Comparison of ENCODE assay signal across 20 cellular contexts in the genomic region with DNA sequence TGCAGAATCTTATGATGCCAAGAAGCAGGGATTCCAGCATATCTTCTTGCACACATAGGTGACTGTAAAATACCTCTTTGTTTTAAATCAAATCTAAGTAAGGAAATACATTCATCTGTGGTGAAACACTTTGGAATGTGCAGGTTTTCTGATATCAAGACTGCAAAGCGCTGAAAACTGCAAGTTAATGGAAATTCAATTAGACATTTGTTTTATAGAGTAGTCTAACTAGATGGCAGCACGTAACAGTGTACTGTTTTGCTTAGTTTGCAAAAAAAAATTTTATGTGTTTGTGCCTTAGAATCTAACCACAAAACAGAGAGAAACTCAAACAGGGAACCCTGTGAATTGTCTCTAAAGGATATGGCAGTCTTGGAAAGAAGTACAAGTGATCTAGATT.
DNase-seq lines count a peak whose midpoint lies in the region; ATAC-seq, FAIRE-seq and TF ChIP-seq lines count a peak whose summit lies in the region.
"Had no signal": no experiment of that assay in that cellular context is flagged by ENCODE, and none has a peak within 500 bp of the region (broad histone marks: within the 10 kb centered on the region; RNA-seq: fewer than 3 reads in every experiment).

No MANE protein-coding gene starts in this region.

- POLR2A ChIA-PET in A549 (lab: Yijun Ruan, JAX), result no interaction called here

- H3K27ac Mint-ChIP-seq in activated T-helper 1 cell treated with anti-CD3 and anti-CD28 coated beads, Interleukin-12 subunit alpha, Interleukin-12 subunit beta, Interleukin-2, Interleukin-4 antibody, amounts not matched to agents 30 ng/mL and 10 ng/mL and 1 ng/mL, durations not matched to agents 14 hours and 24 hours and 36 hours, result no peak overlapping the region
- H3K27ac Mint-ChIP-seq: activated naive CD8-positive, alpha-beta T cell treated with anti-CD3 and anti-CD28 coated beads, Interleukin-2, amount 50 U/mL, for 24 hours; stimulated activated naive CD8-positive, alpha-beta T cell treated with anti-CD3 and anti-CD28 coated beads, Interleukin-15, Interleukin-2, amounts not matched to agents 100 ng/mL and 50 ng/mL, for 24 hours had no signal

- no peak for ATAC-seq in A549
- ATAC-seq: activated naive CD8-positive, alpha-beta T cell treated with anti-CD3 and anti-CD28 coated beads, Interleukin-2, amount 50 U/mL, for 24 hours had no signal

- H3K4me3 ChIP-seq in A549, result no peak overlapping the region
- H3K4me3 ChIP-seq in foreskin fibroblast (ENCODE audit: low read depth in 1 of 2, low read length in 2 of 2), result peak overlapping the region; percentile 7 to 32
- H3K4me3 ChIP-seq: esophagus muscularis mucosa, pancreas, SJCRH30, uterus had no signal

- no peaks in the 10 kb centered on the region for H3K4me1 ChIP-seq in A549
- H3K4me1 ChIP-seq: pancreas, SJCRH30, uterus had no signal

- no peak for TF ChIP-seq EP300 in A549 (IDR thresholded peaks at IDR 0.05)

- H3K4me2 ChIP-seq in A549, result no peak overlapping the region

- TF ChIP-seq CTCF in A549 (IDR thresholded peaks at IDR 0.05) (no peak), foreskin fibroblast (IDR thresholded peaks at IDR 0.05; ENCODE audit: low read depth, low read length) (no peak)

- H3K4me1 Mint-ChIP-seq in activated T-helper 1 cell treated with anti-CD3 and anti-CD28 coated beads, Interleukin-12 subunit alpha, Interleukin-12 subunit beta, Interleukin-2, Interleukin-4 antibody, amounts not matched to agents 30 ng/mL and 10 ng/mL and 1 ng/mL, durations not matched to agents 14 hours and 24 hours and 36 hours (ENCODE audit: low read depth), result no peaks in the 10 kb centered on the region
- H3K4me1 Mint-ChIP-seq: activated naive CD8-positive, alpha-beta T cell treated with anti-CD3 and anti-CD28 coated beads, Interleukin-2, amount 50 U/mL, for 24 hours had no signal

- no peaks in the 10 kb centered on the region for H3K27me3 Mint-ChIP-seq in activated T-helper 1 cell treated with anti-CD3 and anti-CD28 coated beads, Interleukin-12 subunit alpha, Interleukin-12 subunit beta, Interleukin-2, Interleukin-4 antibody, amounts not matched to agents 30 ng/mL and 10 ng/mL and 1 ng/mL, durations not matched to agents 14 hours and 24 hours and 36 hours (ENCODE audit: insufficient read depth)
- H3K27me3 Mint-ChIP-seq: activated naive CD8-positive, alpha-beta T cell treated with anti-CD3 and anti-CD28 coated beads, Interleukin-2, amount 50 U/mL, for 24 hours; stimulated activated naive CD8-positive, alpha-beta T cell treated with anti-CD3 and anti-CD28 coated beads, Interleukin-15, Interleukin-2, amounts not matched to agents 100 ng/mL and 50 ng/mL, for 24 hours had no signal

- DNase-seq in A549 (ENCODE audit: low read depth in 1 of 2, low spot score in 1 of 2) (no peak), HT1080 (ENCODE audit: low read depth) (peak; percentile 32), astrocyte of the hippocampus (ENCODE audit: low read depth, low spot score) (peak; percentile 55), foreskin fibroblast (peak in 1 of 2 donors; percentile 51), NCI-H82 treated with DMSO at 0.1 percent for 48 hours (lab: John Stamatoyannopoulos, UW; ENCODE audit: unreplicated experiment) (no peak), NCI-H128 (lab: John Stamatoyannopoulos, UW; ENCODE audit: unreplicated experiment) (no peak), NCI-H1417 treated with DMSO at 0.1 percent for 48 hours (lab: John Stamatoyannopoulos, UW) (no peak)
- no peak for DNase-seq in activated T-helper 1 cell treated with anti-CD3 and anti-CD28 coated beads, Interleukin-12 subunit alpha, Interleukin-12 subunit beta, Interleukin-2, Interleukin-4 antibody, amounts not matched to agents 30 ng/mL and 10 ng/mL and 1 ng/mL, durations not matched to agents 14 hours and 24 hours and 36 hours (ENCODE audit: low spot score)
- DNase-seq: activated CD4-positive, alpha-beta T cell treated with anti-CD3 and anti-CD28 coated beads, Interleukin-2, amount 50 U/mL, for 48 hours; activated naive CD8-positive, alpha-beta T cell treated with anti-CD3 and anti-CD28 coated beads, Interleukin-2, amount 50 U/mL, for 24 hours; Calu3; cortex of kidney; hypothalamus; NCI-H1436; NCI-H345; pancreas; SJCRH30; uterus had no signal

- H3K27ac ChIP-seq in A549, result no peak overlapping the region
- H3K27ac ChIP-seq: esophagus muscularis mucosa, pancreas, SJCRH30, uterus had no signal

- H3K36me3 Mint-ChIP-seq in activated T-helper 1 cell treated with anti-CD3 and anti-CD28 coated beads, Interleukin-12 subunit alpha, Interleukin-12 subunit beta, Interleukin-2, Interleukin-4 antibody, amounts not matched to agents 30 ng/mL and 10 ng/mL and 1 ng/mL, durations not matched to agents 14 hours and 24 hours and 36 hours (ENCODE audit: low read depth), result no peaks in the 10 kb centered on the region

- H3K9me3 ChIP-seq in A549, result no peaks in the 10 kb centered on the region
- H3K9me3 ChIP-seq: esophagus muscularis mucosa, pancreas, SJCRH30, uterus had no signal

- no peaks in the 10 kb centered on the region for H3K9me3 Mint-ChIP-seq in activated T-helper 1 cell treated with anti-CD3 and anti-CD28 coated beads, Interleukin-12 subunit alpha, Interleukin-12 subunit beta, Interleukin-2, Interleukin-4 antibody, amounts not matched to agents 30 ng/mL and 10 ng/mL and 1 ng/mL, durations not matched to agents 14 hours and 24 hours and 36 hours
- H3K9me3 Mint-ChIP-seq: activated naive CD8-positive, alpha-beta T cell treated with anti-CD3 and anti-CD28 coated beads, Interleukin-2, amount 50 U/mL, for 24 hours had no signal

- H3K4me3 Mint-ChIP-seq in activated T-helper 1 cell treated with anti-CD3 and anti-CD28 coated beads, Interleukin-12 subunit alpha, Interleukin-12 subunit beta, Interleukin-2, Interleukin-4 antibody, amounts not matched to agents 30 ng/mL and 10 ng/mL and 1 ng/mL, durations not matched to agents 14 hours and 24 hours and 36 hours, result no peak overlapping the region
- H3K4me3 Mint-ChIP-seq: activated naive CD8-positive, alpha-beta T cell treated with anti-CD3 and anti-CD28 coated beads, Interleukin-2, amount 50 U/mL, for 24 hours; stimulated activated naive CD8-positive, alpha-beta T cell treated with anti-CD3 and anti-CD28 coated beads, Interleukin-15, Interleukin-2, amounts not matched to agents 100 ng/mL and 50 ng/mL, for 24 hours had no signal

- CTCF ChIA-PET in A549 (lab: Yijun Ruan, JAX), result no interaction called here

- intact Hi-C loops in activated T-helper 1 cell treated with anti-CD3 and anti-CD28 coated beads, Interleukin-12 subunit alpha, Interleukin-12 subunit beta, Interleukin-2, Interleukin-4 antibody, amounts not matched to agents 30 ng/mL and 10 ng/mL and 1 ng/mL, durations not matched to agents 14 hours and 24 hours and 36 hours (cut with micrococcal nuclease), result no loop called here

- TF ChIP-seq POLR2A in A549 (IDR thresholded peaks at IDR 0.05; ENCODE audit: low read length), result no peak

- FAIRE-seq in A549 (lab: Jason Lieb, UNC), result no peak
- FAIRE-seq: pancreas had no signal

- TF ChIP-seq RAD21 in A549 (conservative IDR thresholded peaks at IDR 0.05 in 1 of 2, IDR thresholded peaks at IDR 0.05 in 1 of 2), result no peak

- 23% methylated on average over 2 of the region's 2 CpGs for WGBS in A549 (ENCODE audit: missing lambda C conversion rate)

TF ChIP-seq in A549, 52 proteins besides CTCF, POLR2A, EP300 and RAD21:
- no peak for TF ChIP-seq BCL3 (IDR thresholded peaks at IDR 0.05)
- TF ChIP-seq MAFK (IDR thresholded peaks at IDR 0.05; ENCODE audit: partially characterized antibody), result peak; percentile 91

Comparison
In these comparisons a context has a peak if more than half of its experiments do, and no peak if none do; other contexts are left out.
1. DNase-seq: peak in HT1080 (single experiment) and astrocyte of the hippocampus (single experiment); none in A549 (0 of 2), NCI-H82 treated with DMSO at 0.1 percent for 48 hours (single experiment), activated T-helper 1 cell treated with anti-CD3 and anti-CD28 coated beads, Interleukin-12 subunit alpha, Interleukin-12 subunit beta, Interleukin-2, Interleukin-4 antibody, amounts not matched to agents 30 ng/mL and 10 ng/mL and 1 ng/mL, durations not matched to agents 14 hours and 24 hours and 36 hours (single experiment), NCI-H128 (single experiment) and NCI-H1417 treated with DMSO at 0.1 percent for 48 hours (single experiment).